Comparison of ENCODE assay signal across 15 cellular contexts in the genomic region with DNA sequence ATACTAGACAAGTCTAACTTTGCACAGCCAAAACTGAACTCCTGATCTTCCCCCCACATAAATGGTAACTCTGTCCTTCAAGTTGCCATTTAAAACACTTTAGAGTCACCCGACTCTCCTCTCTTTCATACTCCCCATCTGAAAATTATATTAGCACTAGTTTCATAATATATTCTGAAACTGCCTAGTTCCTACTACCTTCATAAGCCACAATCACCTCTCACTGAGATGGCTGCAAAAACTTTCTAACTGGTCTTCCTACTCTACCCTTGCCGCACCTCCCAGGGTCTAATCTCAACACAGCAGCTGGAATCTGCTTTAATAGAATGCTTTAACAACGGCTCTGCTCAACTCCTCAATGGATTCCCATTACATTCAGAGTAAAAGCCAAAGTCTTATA.
DNase-seq lines count a peak whose midpoint lies in the region; ATAC-seq and TF ChIP-seq lines count a peak whose summit lies in the region.
"Had no signal": no experiment of that assay in that cellular context is flagged by ENCODE, and none has a peak within 500 bp of the region (broad histone marks: within the 10 kb centered on the region; RNA-seq: fewer than 3 reads in every experiment).

No MANE protein-coding gene starts in this region.

- ATAC-seq in GM18870 (IDR thresholded peaks at IDR 0.05; ENCODE audit: unreplicated experiment) = peak; percentile 75
- ATAC-seq in GM21717 (IDR thresholded peaks at IDR 0.05; ENCODE audit: unreplicated experiment) = peak; percentile 91
- ATAC-seq in HG03135 (IDR thresholded peaks at IDR 0.05; ENCODE audit: unreplicated experiment) = peak; percentile 77
- ATAC-seq: foreskin keratinocyte; stimulated activated naive CD8-positive, alpha-beta T cell treated with anti-CD3 and anti-CD28 coated beads, Interleukin-15, amount 100 ng/mL, for 72 hours had no signal

- no peak for TF ChIP-seq POLR2A in erythroblast (IDR thresholded peaks at IDR 0.05; ENCODE audit: low read length)

- DNase-seq in erythroblast (lab: John Stamatoyannopoulos, UW) (peak; percentile 21 to 35), NCI-H1092 (lab: John Stamatoyannopoulos, UW) (no peak), DMS79 (lab: John Stamatoyannopoulos, UW) (no peak), medulla oblongata (ENCODE audit: extremely low spot score) (no peak), GDM1 (lab: John Stamatoyannopoulos, UW) (no peak)
- DNase-seq: activated T-cell treated with anti-CD3 and anti-CD28 coated beads for 4 hours; foreskin keratinocyte; NCI-H1417 treated with DMSO at 0.1 percent for 48 hours; NCI-H774; stimulated activated CD4-positive, alpha-beta T cell treated with anti-CD3 and anti-CD28 coated beads, Interleukin-4, amount 100 ng/mL, for 1 hour; stimulated activated naive CD8-positive, alpha-beta T cell treated with anti-CD3 and anti-CD28 coated beads, Interleukin-15, amount 100 ng/mL, for 72 hours; WERI-Rb-1 had no signal

Comparison
In these comparisons a context has a peak if more than half of its experiments do, and no peak if none do; other contexts are left out.
1. DNase-seq: peak in erythroblast (2 of 2); none in NCI-H1092 (single experiment), DMS79 (single experiment), medulla oblongata (single experiment) and GDM1 (single experiment).
2. Peak in every context shown above with its lines, with median percentiles within 50 percentile points of each other: ATAC-seq.